22 cellular contexts compared by ENCODE assay signal in genomic region chr5:107304671-107305070, GRCh38.
"Had no signal": no experiment of that assay in that cellular context is flagged by ENCODE, and none has a peak within 500 bp of the region (broad histone marks: within the 10 kb centered on the region; RNA-seq: fewer than 3 reads in every experiment).

No MANE protein-coding gene starts in this region.

- H3K27ac ChIP-seq: SJSA1, SK-N-MC had no signal

- DNase-seq: MG63, NCI-H1092, NCI-H1105 treated with DMSO at 0.1 percent for 48 hours, NCI-H1417 treated with DMSO at 0.1 percent for 48 hours, NCI-H146, NCI-H1694 treated with DMSO at 0.1 percent for 48 hours, NCI-H1930, NCI-H2081, NCI-H2107, NCI-H2171, NCI-H226, NCI-H446, NCI-H510A, NCI-H524 treated with DMSO at 0.1 percent for 48 hours, NCI-H69, NCI-H774, Right ventricle myocardium superior, RPMI8226, SIG-M5 had no signal

- H3K9me3 ChIP-seq: MG63, SJSA1 had no signal

- H3K36me3 ChIP-seq: MG63, SJSA1 had no signal

- H3K4me3 ChIP-seq: MG63, SJSA1, SK-N-MC had no signal

- FAIRE-seq: RCC 7860 had no signal
